ENCODE assay signal across 10 cellular contexts in the genomic region with DNA sequence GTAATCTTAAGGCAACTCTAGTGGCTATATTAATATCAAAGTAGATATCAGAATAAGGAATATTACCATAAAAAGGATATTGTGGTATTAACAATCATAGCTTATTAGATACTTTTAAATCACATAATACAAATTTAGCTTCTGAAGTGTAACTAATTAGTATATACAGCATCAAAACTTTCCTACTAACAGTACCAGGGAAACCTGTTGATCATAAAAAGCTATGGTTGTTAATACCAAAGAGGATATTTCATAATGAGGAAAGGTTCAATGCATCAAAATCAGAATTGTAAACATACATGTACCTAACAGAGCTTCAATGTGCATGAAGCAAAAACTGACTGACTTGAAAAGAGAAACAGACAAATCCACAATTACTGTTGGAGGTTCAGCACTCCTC. TPM values are rescaled to one million over a fixed set of nuclear protein-coding genes. Genes with fewer than 3 reads are reported as not detected.
"Had no signal": no experiment of that assay in that cellular context is flagged by ENCODE, and none has a peak within 500 bp of the region (broad histone marks: within the 10 kb centered on the region; RNA-seq: fewer than 3 reads in every experiment).

No MANE protein-coding gene starts in this region.

- H3K27ac ChIP-seq: GM23248 had no signal

- ATAC-seq: HCT116, K562 had no signal

- H3K9me3 ChIP-seq: HAP-1 had no signal

- DNase-seq: GM23248, GOT3, H7, IMR-90 had no signal

- H3K4me3 ChIP-seq: GM23248, HAP-1, K562 had no signal

- FAIRE-seq: HTR-8/SVneo, K562 had no signal

RNA-seq across cellular contexts. Expression of a gene that starts 33.4 kb away (rescaled TPM):
- total RNA-seq: H4, HT-29 had no signal
